28 cellular contexts compared by ENCODE assay signal in genomic region chr1:54711536-54711935, GRCh38. TPM values are rescaled to one million over a fixed set of nuclear protein-coding genes. Genes with fewer than 3 reads are reported as not detected.
DNase-seq lines count a peak whose midpoint lies in the region; ATAC-seq, FAIRE-seq and TF ChIP-seq lines count a peak whose summit lies in the region.
"Had no signal": no experiment of that assay in that cellular context is flagged by ENCODE, and none has a peak within 500 bp of the region (broad histone marks: within the 10 kb centered on the region; RNA-seq: fewer than 3 reads in every experiment).

No MANE protein-coding gene starts in this region.

- H2AK5ac ChIP-seq in trophoblast cell (ENCODE audit: low read length), result no peak overlapping the region

- no CpG with 5 or more reads among the region's 10 CpGs for WGBS in trophoblast cell (ENCODE audit: extremely low coverage, insufficient coverage, insufficient read length)

- no peak overlapping the region for H4K91ac ChIP-seq in trophoblast cell (ENCODE audit: low read depth, low read length)

- FAIRE-seq in bronchial epithelial cell (lab: Jason Lieb, UNC), result peak; percentile 92
- FAIRE-seq: A204.1, GM12878, GM12892, GM18507 had no signal

- H3K27ac Mint-ChIP-seq in osteocyte (ENCODE audit: unreplicated experiment) (no peak overlapping the region), type B pancreatic cell (no peak overlapping the region)
- H3K27ac Mint-ChIP-seq: CD14-positive monocyte had no signal

- no peak overlapping the region for H3K18ac ChIP-seq in trophoblast cell (ENCODE audit: low read length)

- peak; percentile 2 for DNase-seq in H7
- DNase-seq in bronchial epithelial cell (ENCODE audit: low read depth), result no peak
- DNase-seq in osteocyte (ENCODE audit: extremely low spot score, unreplicated experiment), result peak; percentile 40
- peak; percentile 24 for DNase-seq in type B pancreatic cell (ENCODE audit: extremely low spot score, unreplicated experiment)
- DNase-seq in trophoblast cell, result no peak
- no peak for DNase-seq in activated CD4-positive, alpha-beta T cell treated with anti-CD3 and anti-CD28 coated beads for 48 hours
- DNase-seq in upper lobe of right lung, result no peak
- DNase-seq: 8988T; ACHN; BE2C; C1 segment of cervical spinal cord; CD4-positive, alpha-beta memory T cell; CD4-positive, CD25-positive, alpha-beta regulatory T cell; CD8-positive, alpha-beta memory T cell; COR-L47; DMS 273 treated with DMSO at 0.1 percent for 48 hours; DMS153; DMS53; DMS79; DND-41; EL; GDM1 had no signal

- H3K4me1 ChIP-seq in trophoblast cell (ENCODE audit: control insufficient read depth in 1 of 2, insufficient read depth in 2 of 2, low read length in 2 of 2) (peaks cover 4 to 5% of the 10 kb centered on the region in 2 experiments), upper lobe of right lung (peaks cover 4% of the 10 kb centered on the region)

- H3K36me3 ChIP-seq in H7 (replicated peaks; ENCODE audit: control insufficient read depth, insufficient read depth, low read length), result no peaks in the 10 kb centered on the region
- H3K36me3 ChIP-seq in bronchial epithelial cell (ENCODE audit: control insufficient read depth, insufficient read depth, low read length), result no peaks in the 10 kb centered on the region
- no peaks in the 10 kb centered on the region for H3K36me3 ChIP-seq in trophoblast cell (ENCODE audit: control insufficient read depth in 1 of 2, insufficient read depth in 2 of 2, low read length in 2 of 2)
- H3K36me3 ChIP-seq in upper lobe of right lung, result no peaks in the 10 kb centered on the region
- H3K36me3 ChIP-seq: BE2C, BLaER1 had no signal

- H3K36me3 Mint-ChIP-seq in osteocyte (ENCODE audit: unreplicated experiment), result no peaks in the 10 kb centered on the region
- no peaks in the 10 kb centered on the region for H3K36me3 Mint-ChIP-seq in type B pancreatic cell
- H3K36me3 Mint-ChIP-seq: CD14-positive monocyte; CD4-positive, CD25-positive, alpha-beta regulatory T cell had no signal

- no peak overlapping the region for H3K4me3 ChIP-seq in H7 (ENCODE audit: insufficient read depth, low read depth, low read length)
- H3K4me3 ChIP-seq in bronchial epithelial cell (ENCODE audit: low read depth, low read length), result no peak overlapping the region
- no peak overlapping the region for H3K4me3 ChIP-seq in trophoblast cell (ENCODE audit: low read depth, low read length)
- H3K4me3 ChIP-seq in upper lobe of right lung, result no peak overlapping the region
- H3K4me3 ChIP-seq: BLaER1, GM12878 had no signal

- H3K9me3 ChIP-seq in trophoblast cell (ENCODE audit: insufficient read depth, low read depth, low read length), result no peaks in the 10 kb centered on the region
- no peaks in the 10 kb centered on the region for H3K9me3 ChIP-seq in upper lobe of right lung
- H3K9me3 ChIP-seq: BE2C, BLaER1 had no signal

- H4K12ac ChIP-seq in trophoblast cell (ENCODE audit: low read depth, low read length), result no peak overlapping the region

- H3K23ac ChIP-seq in trophoblast cell (ENCODE audit: low read length), result no peak overlapping the region

- H3K79me2 ChIP-seq in trophoblast cell (ENCODE audit: control insufficient read depth, insufficient read depth, low read length, poor library complexity), result peaks cover 3% of the 10 kb centered on the region

- H3K9ac ChIP-seq in trophoblast cell (ENCODE audit: low read length), result no peak overlapping the region
- H3K9ac ChIP-seq: BLaER1 had no signal

- H3K27me3 Mint-ChIP-seq in osteocyte (ENCODE audit: unreplicated experiment) (peaks cover 31% of the 10 kb centered on the region), type B pancreatic cell (peaks cover 60% of the 10 kb centered on the region)

- TF ChIP-seq CTCF in bronchial epithelial cell (IDR thresholded peaks at IDR 0.05; ENCODE audit: insufficient read depth, low read length, severe bottlenecking) (no peak), osteocyte (IDR thresholded peaks at IDR 0.05) (no peak), type B pancreatic cell (conservative IDR thresholded peaks at IDR 0.05) (no peak), upper lobe of right lung (IDR thresholded peaks at IDR 0.05) (no peak)

- peaks cover 18% of the 10 kb centered on the region; the same call in 1 of the 2 replicates for H3K27me3 ChIP-seq in H7 (ENCODE audit: control insufficient read depth, insufficient read depth, low read length)
- no peaks in the 10 kb centered on the region for H3K27me3 ChIP-seq in bronchial epithelial cell (ENCODE audit: control insufficient read depth, insufficient read depth, low read length)
- no peaks in the 10 kb centered on the region for H3K27me3 ChIP-seq in trophoblast cell (ENCODE audit: insufficient read depth, low read length)
- H3K27me3 ChIP-seq in upper lobe of right lung, result no peaks in the 10 kb centered on the region
- H3K27me3 ChIP-seq: BE2C, BLaER1 had no signal

- no peak overlapping the region for H4K8ac ChIP-seq in trophoblast cell (ENCODE audit: low read depth, low read length)

- no peak overlapping the region for H3K4ac ChIP-seq in trophoblast cell (ENCODE audit: low read depth, low read length)

- no peak overlapping the region for H2BK120ac ChIP-seq in trophoblast cell (ENCODE audit: insufficient read depth, low read length, poor library complexity)

- no peak overlapping the region for H3K27ac ChIP-seq in trophoblast cell (ENCODE audit: low read depth, low read length)
- no peak overlapping the region for H3K27ac ChIP-seq in upper lobe of right lung
- H3K27ac ChIP-seq: BLaER1 had no signal

- H3K4me1 Mint-ChIP-seq in osteocyte (ENCODE audit: unreplicated experiment), result peaks cover 12% of the 10 kb centered on the region
- peaks cover 11% of the 10 kb centered on the region for H3K4me1 Mint-ChIP-seq in type B pancreatic cell (ENCODE audit: unreplicated experiment)

- intact Hi-C loops in upper lobe of right lung (cut with DNase I), result no loop called here

- H2BK5ac ChIP-seq in trophoblast cell (ENCODE audit: low read depth, low read length, poor library complexity), result no peak overlapping the region

- peaks cover 8% of the 10 kb centered on the region for H3K79me1 ChIP-seq in trophoblast cell (ENCODE audit: low read length)

- H3K14ac ChIP-seq in trophoblast cell (ENCODE audit: low read length), result no peak overlapping the region

- ATAC-seq in upper lobe of right lung, result no peak
- ATAC-seq: GM12878 had no signal

- H2BK12ac ChIP-seq in trophoblast cell (ENCODE audit: low read length), result no peak overlapping the region

- H3K4me2 ChIP-seq in trophoblast cell (ENCODE audit: low read length), result no peak overlapping the region
- H3K4me2 ChIP-seq: BLaER1 had no signal

- H3K9me3 Mint-ChIP-seq in osteocyte (ENCODE audit: unreplicated experiment) (no peaks in the 10 kb centered on the region), type B pancreatic cell (no peaks in the 10 kb centered on the region)
- H3K9me3 Mint-ChIP-seq: CD14-positive monocyte; CD4-positive, CD25-positive, alpha-beta regulatory T cell; CD8-positive, alpha-beta memory T cell had no signal

- no peak overlapping the region for H3K4me3 Mint-ChIP-seq in osteocyte (ENCODE audit: unreplicated experiment)
- no peak overlapping the region for H3K4me3 Mint-ChIP-seq in type B pancreatic cell
- H3K4me3 Mint-ChIP-seq: CD14-positive monocyte had no signal

- no peak overlapping the region for H2AFZ ChIP-seq in trophoblast cell (ENCODE audit: insufficient read depth, low read length, poor library complexity)

RNA-seq across cellular contexts. Expression of gene TTC4, which starts 4.1 kb away (rescaled TPM):
- total RNA-seq in H7 (2014; rRNA removed; shearing (Covaris generic)), result 35.8 and 37.3 TPM in 2 replicates
- total RNA-seq in bronchial epithelial cell, result 29.4 and 30.8 TPM in 2 replicates
- total RNA-seq in osteocyte, result 14.4 and 16.6 TPM in 2 replicates
- 21.4 and 25.8 TPM in 2 replicates for total RNA-seq in type B pancreatic cell (ENCODE audit: low replicate concordance)
- 14.7 and 16.5 TPM in 2 replicates for polyA plus RNA-seq in trophoblast cell (2013)
- total RNA-seq in upper lobe of right lung, result 16.4 TPM

RNA-seq across cellular contexts. Expression of gene PARS2, which starts 52.8 kb away (rescaled TPM):
- total RNA-seq in H7 (2014; rRNA removed; shearing (Covaris generic)), result 25.2 and 27.9 TPM in 2 replicates
- 5.3 and 5.9 TPM in 2 replicates for total RNA-seq in bronchial epithelial cell
- 4.4 and 5.5 TPM in 2 replicates for total RNA-seq in osteocyte
- total RNA-seq in type B pancreatic cell (ENCODE audit: low replicate concordance), result 9.5 and 10.2 TPM in 2 replicates
- 3.8 and 3.9 TPM in 2 replicates for polyA plus RNA-seq in trophoblast cell (2013)
- 3.5 TPM for total RNA-seq in upper lobe of right lung

Comparison
In these comparisons a context has a peak if more than half of its experiments do, and no peak if none do; other contexts are left out.
1. DNase-seq: peak in H7 (single experiment), osteocyte (single experiment) and type B pancreatic cell (single experiment); none in bronchial epithelial cell (single experiment), trophoblast cell (0 of 2), activated CD4-positive, alpha-beta T cell treated with anti-CD3 and anti-CD28 coated beads for 48 hours (single experiment) and upper lobe of right lung (single experiment).